Comparison of ENCODE assay signal across 19 cellular contexts in genomic region chr2:98669675-98670074, GRCh38.
A peak's percentile ranks its signal among the peaks of the same experiment; 100 is the strongest.
DNase-seq lines count a peak whose midpoint lies in the region; ATAC-seq and TF ChIP-seq lines count a peak whose summit lies in the region.
"Had no signal": no experiment of that assay in that cellular context is flagged by ENCODE, and none has a peak within 500 bp of the region (broad histone marks: within the 10 kb centered on the region; RNA-seq: fewer than 3 reads in every experiment).

No MANE protein-coding gene starts in this region.

- H3K36me3 ChIP-seq in brain microvascular endothelial cell (replicated peaks) (no peaks in the 10 kb centered on the region), kidney epithelial cell (ENCODE audit: control insufficient read depth, insufficient read depth, low read length) (no peaks in the 10 kb centered on the region)

- H3K4me3 ChIP-seq in brain microvascular endothelial cell (ENCODE audit: low read depth, low read length) (no peak overlapping the region), kidney epithelial cell (ENCODE audit: low read depth, low read length) (no peak overlapping the region)
- H3K4me3 ChIP-seq: left lung, tibial nerve had no signal

- no peak for TF ChIP-seq CTCF in brain microvascular endothelial cell (IDR thresholded peaks at IDR 0.05; ENCODE audit: low read depth, low read length, missing control alignments)
- no peak for TF ChIP-seq CTCF in kidney epithelial cell (IDR thresholded peaks at IDR 0.05; ENCODE audit: insufficient read depth, low read length, poor library complexity, severe bottlenecking)

- in situ Hi-C loops in ACHN (cut with HindIII; ENCODE audit: low pct_ligation_motif_present, low pct_unique_long_range_greater_than_20kb, low sequenced_read_pairs) (no loop called here), Caki2 (cut with HindIII; ENCODE audit: low pct_unique_long_range_greater_than_20kb, low sequenced_read_pairs) (no loop called here), brain microvascular endothelial cell (cut with HindIII; ENCODE audit: low pct_ligation_motif_present, low sequenced_read_pairs) (no loop called here)

- no peak for ATAC-seq in GM21447 (IDR thresholded peaks at IDR 0.05; ENCODE audit: unreplicated experiment)
- ATAC-seq: left lung; stimulated activated memory B cell treated with anti-CD40 and anti-IgM and Interleukin-4, amounts not matched to agents 10 μg/mL and 1 μg/mL and 100 μg/mL, for 72 hours; T-helper 17 cell had no signal

- no peak overlapping the region for H3K27ac ChIP-seq in brain microvascular endothelial cell
- H3K27ac ChIP-seq: left lung, tibial nerve had no signal

- DNase-seq in ACHN (peak; percentile 80), Caki2 (ENCODE audit: low read depth) (peak; percentile 93), brain microvascular endothelial cell (peak; percentile 75), kidney epithelial cell (ENCODE audit: low read depth) (peak; percentile 74), islet precursor cell (no peak), foreskin melanocyte (no peak), NAMALWA (ENCODE audit: low spot score) (no peak)
- DNase-seq: AML-193; hippocampal formation; left lung; NCI-H1092; NCI-H2107; NCI-H526; SIG-M5; stimulated activated CD4-positive, alpha-beta T cell treated with anti-CD3 and anti-CD28 coated beads, Interleukin-12 subunit alpha, Interleukin-12 subunit beta, amount 100 ng/mL, for 4 hours; T-helper 17 cell had no signal

- H3K27me3 ChIP-seq in brain microvascular endothelial cell (replicated peaks): no peaks in the 10 kb centered on the region
- no peaks in the 10 kb centered on the region for H3K27me3 ChIP-seq in kidney epithelial cell (ENCODE audit: control insufficient read depth, insufficient read depth, low read length)
- H3K27me3 ChIP-seq: left lung, tibial nerve had no signal

Comparison
In these comparisons a context has a peak if more than half of its experiments do, and no peak if none do; other contexts are left out.
1. DNase-seq: peak in ACHN (single experiment), Caki2 (single experiment), brain microvascular endothelial cell (single experiment) and kidney epithelial cell (single experiment); none in islet precursor cell (single experiment), foreskin melanocyte (single experiment) and NAMALWA (single experiment).